16 cellular contexts compared by ENCODE assay signal in the genomic region with DNA sequence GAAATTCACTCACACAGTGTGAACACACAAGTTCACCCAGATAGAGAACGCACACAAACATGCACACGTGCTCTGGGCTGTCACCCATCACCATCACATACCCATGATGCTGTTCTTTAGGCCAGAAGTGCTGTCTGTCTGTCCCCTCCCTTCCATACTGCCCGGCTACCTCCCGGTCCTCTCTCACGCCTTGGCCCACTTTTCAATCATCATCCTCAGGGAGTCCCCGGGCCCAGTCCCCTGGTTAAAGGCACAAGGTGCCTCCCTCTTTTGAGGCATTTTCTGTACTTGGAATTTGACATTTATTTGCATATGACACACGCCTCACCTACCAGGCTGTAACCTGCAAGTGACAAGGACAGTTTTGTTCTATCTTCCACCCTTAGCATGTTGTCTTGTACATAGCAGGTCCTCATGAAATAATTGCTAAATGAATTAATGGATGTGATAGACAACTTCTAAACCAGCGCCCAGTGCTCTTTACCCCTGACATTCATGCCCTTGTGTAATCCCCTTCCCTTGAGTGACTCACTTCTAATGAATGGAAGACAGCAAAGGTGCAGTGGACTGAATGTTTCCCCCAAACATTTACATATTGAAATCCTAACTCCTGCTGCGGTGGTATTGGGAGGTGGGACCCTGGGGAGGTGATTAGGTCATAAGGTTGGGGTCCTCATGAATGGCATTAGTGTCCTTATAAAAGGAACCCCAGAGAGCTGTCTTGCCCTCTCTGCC.
"Had no signal": no experiment of that assay in that cellular context is flagged by ENCODE, and none has a peak within 500 bp of the region (broad histone marks: within the 10 kb centered on the region; RNA-seq: fewer than 3 reads in every experiment).

No MANE protein-coding gene starts in this region.

- DNase-seq: colonic mucosa; dermis blood vessel endothelial cell; erythroblast; heart right ventricle; hypothalamus; kidney glomerular epithelial cell; naive thymus-derived CD4-positive, alpha-beta T cell; nephron progenitor cell; posterior cingulate gyrus; stimulated activated CD4-positive, alpha-beta T cell treated with anti-CD3 and anti-CD28 coated beads, Interleukin-4, amount 100 ng/mL, for 1 hour; stimulated activated CD8-positive, alpha-beta memory T cell treated with anti-CD3 and anti-CD28 coated beads, Interleukin-4, amount 100 ng/mL, for 48 hours; stimulated activated naive CD8-positive, alpha-beta T cell treated with anti-CD3 and anti-CD28 coated beads, Interleukin-15, Interleukin-2, amounts not matched to agents 100 U/mL and 50 U/mL, for 24 hours; tibial artery; upper lobe of left lung had no signal

- H3K4me3 ChIP-seq: colonic mucosa, heart right ventricle, right atrium auricular region, tibial artery, upper lobe of left lung, vagina had no signal
